2 cellular contexts compared by ENCODE assay signal in the genomic region with DNA sequence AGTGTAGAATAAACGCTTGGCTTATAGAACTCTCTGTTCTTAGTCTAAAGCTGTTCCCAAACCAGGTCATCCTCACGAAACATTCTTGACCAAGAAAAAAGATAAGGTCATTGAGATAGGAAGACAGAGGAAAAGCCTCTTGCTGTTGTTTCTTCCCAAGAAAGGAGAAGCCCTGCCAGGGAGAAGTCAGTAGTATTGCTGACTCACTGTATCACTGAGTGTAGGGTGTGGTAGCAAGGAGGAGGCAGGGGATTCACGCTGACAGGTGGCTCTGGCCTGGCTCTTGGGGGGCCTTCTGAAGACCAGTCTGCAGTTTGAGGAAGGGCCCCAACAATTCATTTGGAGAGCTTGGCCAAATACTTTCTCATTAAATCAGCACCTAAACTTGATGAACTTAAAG.
A peak's percentile ranks its signal among the peaks of the same experiment; 100 is the strongest.
TF ChIP-seq lines count a peak whose summit lies in the region.

No MANE protein-coding gene starts in this region.

TF ChIP-seq in A549, 52 proteins besides CTCF, POLR2A, EP300 and RAD21:
- TF ChIP-seq MAFK (IDR thresholded peaks at IDR 0.05; ENCODE audit: partially characterized antibody) (peak; percentile 75), PHF8 (IDR thresholded peaks at IDR 0.05; ENCODE audit: borderline replicate concordance, low read depth) (no peak), ZC3H11A (IDR thresholded peaks at IDR 0.05) (no peak), ZSCAN20 (CRISPR knock-in tag; IDR thresholded peaks at IDR 0.05) (no peak)
- TF ChIP-seq, protein P1, sequence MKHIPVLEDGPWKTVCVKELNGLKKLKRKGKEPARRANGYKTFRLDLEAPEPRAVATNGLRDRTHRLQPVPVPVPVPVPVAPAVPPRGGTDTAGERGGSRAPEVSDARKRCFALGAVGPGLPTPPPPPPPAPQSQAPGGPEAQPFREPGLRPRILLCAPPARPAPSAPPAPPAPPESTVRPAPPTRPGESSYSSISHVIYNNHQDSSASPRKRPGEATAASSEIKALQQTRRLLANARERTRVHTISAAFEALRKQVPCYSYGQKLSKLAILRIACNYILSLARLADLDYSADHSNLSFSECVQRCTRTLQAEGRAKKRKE (CRISPR knock-in tag; IDR thresholded peaks at IDR 0.05; ENCODE audit: low read depth): no peak

TF ChIP-seq in IMR-90, 13 proteins besides CTCF, POLR2A, EP300 and RAD21:
- TF ChIP-seq NFE2L2 (IDR thresholded peaks at IDR 0.05; ENCODE audit: low read depth, low read length): no peak
- no peak for TF ChIP-seq CEBPB (IDR thresholded peaks at IDR 0.05; ENCODE audit: low read depth, low read length)
- no peak for TF ChIP-seq SMC3 (IDR thresholded peaks at IDR 0.05; ENCODE audit: low read depth, low read length)
- TF ChIP-seq, protein P2, sequence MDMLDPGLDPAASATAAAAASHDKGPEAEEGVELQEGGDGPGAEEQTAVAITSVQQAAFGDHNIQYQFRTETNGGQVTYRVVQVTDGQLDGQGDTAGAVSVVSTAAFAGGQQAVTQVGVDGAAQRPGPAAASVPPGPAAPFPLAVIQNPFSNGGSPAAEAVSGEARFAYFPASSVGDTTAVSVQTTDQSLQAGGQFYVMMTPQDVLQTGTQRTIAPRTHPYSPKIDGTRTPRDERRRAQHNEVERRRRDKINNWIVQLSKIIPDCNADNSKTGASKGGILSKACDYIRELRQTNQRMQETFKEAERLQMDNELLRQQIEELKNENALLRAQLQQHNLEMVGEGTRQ (IDR thresholded peaks at IDR 0.05; ENCODE audit: low read depth, low read length): no peak
- TF ChIP-seq MAZ (IDR thresholded peaks at IDR 0.05; ENCODE audit: borderline replicate concordance, low read depth, low read length): no peak
- TF ChIP-seq MXI1 (IDR thresholded peaks at IDR 0.05; ENCODE audit: borderline replicate concordance, low read depth, low read length): no peak
- TF ChIP-seq CHD1 (IDR thresholded peaks at IDR 0.05; ENCODE audit: low read depth, low read length): no peak
- no peak for TF ChIP-seq RFX5 (IDR thresholded peaks at IDR 0.05; ENCODE audit: low read depth, low read length)
- no peak for TF ChIP-seq BHLHE40 (IDR thresholded peaks at IDR 0.05; ENCODE audit: low read depth, low read length)
- no peak for TF ChIP-seq MAFK (IDR thresholded peaks at IDR 0.05; ENCODE audit: low read depth, low read length)
- TF ChIP-seq FOS (IDR thresholded peaks at IDR 0.05; ENCODE audit: low read depth, low read length): no peak
- TF ChIP-seq, protein P3, sequence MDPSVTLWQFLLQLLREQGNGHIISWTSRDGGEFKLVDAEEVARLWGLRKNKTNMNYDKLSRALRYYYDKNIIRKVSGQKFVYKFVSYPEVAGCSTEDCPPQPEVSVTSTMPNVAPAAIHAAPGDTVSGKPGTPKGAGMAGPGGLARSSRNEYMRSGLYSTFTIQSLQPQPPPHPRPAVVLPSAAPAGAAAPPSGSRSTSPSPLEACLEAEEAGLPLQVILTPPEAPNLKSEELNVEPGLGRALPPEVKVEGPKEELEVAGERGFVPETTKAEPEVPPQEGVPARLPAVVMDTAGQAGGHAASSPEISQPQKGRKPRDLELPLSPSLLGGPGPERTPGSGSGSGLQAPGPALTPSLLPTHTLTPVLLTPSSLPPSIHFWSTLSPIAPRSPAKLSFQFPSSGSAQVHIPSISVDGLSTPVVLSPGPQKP (IDR thresholded peaks at IDR 0.05; ENCODE audit: borderline replicate concordance, low read depth, low read length): no peak
- no peak for TF ChIP-seq RCOR1 (IDR thresholded peaks at IDR 0.05; ENCODE audit: insufficient replicate concordance, low read length)
